18 cellular contexts compared by ENCODE assay signal in genomic region chr14:56854325-56854724, GRCh38. TPM values are rescaled to one million over a fixed set of nuclear protein-coding genes. Genes with fewer than 3 reads are reported as not detected.
"Had no signal": no experiment of that assay in that cellular context is flagged by ENCODE, and none has a peak within 500 bp of the region (broad histone marks: within the 10 kb centered on the region; RNA-seq: fewer than 3 reads in every experiment).

No MANE protein-coding gene starts in this region.

- H3K4me3 ChIP-seq: right atrium auricular region, skin epidermis, transverse colon had no signal

- H3K9me3 ChIP-seq: right atrium auricular region, transverse colon had no signal

- ATAC-seq: activated CD4-positive, CD25-positive, alpha-beta regulatory T cell treated with anti-CD3 and anti-CD28 coated beads, Interleukin-2, amount 50 U/mL, for 24 hours; foreskin keratinocyte; left ventricle myocardium superior; natural killer cell treated with Interleukin-12 subunit alpha and Interleukin-12 subunit beta and Interleukin-15 and Interleukin-18, amount 100 ng/mL, for 72 hours had no signal

- H3K36me3 ChIP-seq: right atrium auricular region, transverse colon had no signal

- H3K27ac ChIP-seq: foreskin keratinocyte, right atrium auricular region, skin epidermis had no signal

- DNase-seq: activated naive CD8-positive, alpha-beta T cell treated with anti-CD3 and anti-CD28 coated beads, Interleukin-2, amount 10 ng/mL, durations not matched to agents 7 days and 5 days; effector memory CD4-positive, alpha-beta T cell; foreskin keratinocyte; left ventricle myocardium superior; nucleus accumbens; stimulated activated CD4-positive, alpha-beta T cell treated with anti-CD3 and anti-CD28 coated beads, Interleukin-4, amount 100 ng/mL, for 4 hours; stimulated activated CD8-positive, alpha-beta memory T cell treated with anti-CD3 and anti-CD28 coated beads, Interleukin-4, amount 100 ng/mL, for 48 hours; stimulated activated naive CD4-positive, alpha-beta T cell treated with Interleukin-2 at 50 U/mL for 16 hours; T-helper 9 cell; transverse colon had no signal

- H3K27me3 ChIP-seq: right atrium auricular region had no signal

- H3K4me1 ChIP-seq: foreskin keratinocyte, right atrium auricular region had no signal

RNA-seq across cellular contexts. Expression of gene OTX2, which starts 44.0 kb away (rescaled TPM):
- total RNA-seq: activated CD8-positive, alpha-beta memory T cell treated with anti-CD3 and anti-CD28 coated beads for 36 hours; activated naive CD8-positive, alpha-beta T cell treated with anti-CD3 and anti-CD28 coated beads, Interleukin-2, amount 10 ng/mL, durations not matched to agents 7 days and 5 days; activated T-helper 1 cell treated with anti-CD3 and anti-CD28 coated beads, Interleukin-12 subunit alpha, Interleukin-12 subunit beta, Interleukin-2, Interleukin-4 antibody, amounts not matched to agents 30 ng/mL and 10 ng/mL and 1 ng/mL, durations not matched to agents 14 hours and 24 hours and 36 hours; foreskin keratinocyte; kidney epithelial cell; left ventricle myocardium superior; natural killer cell treated with Interleukin-12 subunit alpha and Interleukin-12 subunit beta and Interleukin-15 and Interleukin-18, amount 100 ng/mL, for 72 hours; posterior vena cava; right atrium auricular region; transverse colon had no signal
